12 cellular contexts compared by ENCODE assay signal in the genomic region with DNA sequence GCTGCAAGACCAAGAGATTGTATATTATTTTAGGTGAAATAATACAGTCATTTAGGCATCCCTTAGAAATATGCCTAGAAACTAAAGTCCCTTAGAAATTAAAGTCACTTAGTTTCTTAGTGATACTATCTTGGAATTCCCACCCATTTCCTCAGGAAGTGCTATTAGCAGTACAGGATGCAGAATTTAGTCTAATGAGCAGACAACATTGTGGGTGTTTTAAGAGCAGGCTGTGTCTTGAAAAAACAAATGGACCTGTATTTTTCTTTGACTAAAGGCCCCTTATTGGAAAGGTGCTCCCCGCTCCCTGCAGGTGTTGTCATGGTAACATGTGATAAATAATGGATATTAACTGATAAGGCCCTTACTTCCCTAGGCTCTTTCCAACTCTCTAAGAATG. TPM values are rescaled to one million over a fixed set of nuclear protein-coding genes. Genes with fewer than 3 reads are reported as not detected.
DNase-seq lines count a peak whose midpoint lies in the region; ATAC-seq and TF ChIP-seq lines count a peak whose summit lies in the region.
"Had no signal": no experiment of that assay in that cellular context is flagged by ENCODE, and none has a peak within 500 bp of the region (broad histone marks: within the 10 kb centered on the region; RNA-seq: fewer than 3 reads in every experiment).

No MANE protein-coding gene starts in this region.

- H3K4me1 Mint-ChIP-seq in activated naive CD8-positive, alpha-beta T cell treated with anti-CD3 and anti-CD28 coated beads for 36 hours = peaks cover 28% of the 10 kb centered on the region
- H3K4me1 Mint-ChIP-seq in naive thymus-derived CD4-positive, alpha-beta T cell = peaks cover 8 to 22% (median 20%) of the 10 kb centered on the region in 7 donors

- no peak overlapping the region for H3K4me3 Mint-ChIP-seq in activated naive CD8-positive, alpha-beta T cell treated with anti-CD3 and anti-CD28 coated beads for 36 hours
- H3K4me3 Mint-ChIP-seq in naive thymus-derived CD4-positive, alpha-beta T cell = no peak overlapping the region

- intact Hi-C loops in heart left ventricle (cut with DNase I) = loop anchor here in 9 of 10 donors (1.0 to 10.0 kb wide), 16 partner anchors 38 to 596 kb away; a partner anchor contains a TSS
- intact Hi-C loops in Right ventricle myocardium inferior (cut with DNase I) = loop anchor here (2.0 kb wide), 1 partner anchor 130 kb away; no protein-coding TSS in a partner anchor
- intact Hi-C loops in left lung (cut with DNase I) = loop anchor here in 1 of 2 donors (10.0 kb wide), 1 partner anchor 204 kb away; a partner anchor contains a TSS
- intact Hi-C loops in uterus (cut with DNase I; ENCODE audit: low total_unique reads) = no loop called here
- intact Hi-C loops in naive thymus-derived CD4-positive, alpha-beta T cell (cut with micrococcal nuclease) = loop anchor here (5.0 to 10.0 kb wide), 4 partner anchors 206 to 794 kb away; a partner anchor contains a TSS

- H3K36me3 ChIP-seq in heart left ventricle (no peaks in the 10 kb centered on the region), left lung (no peaks in the 10 kb centered on the region), uterus (no peaks in the 10 kb centered on the region), suprapubic skin (no peaks in the 10 kb centered on the region)
- H3K36me3 ChIP-seq in naive thymus-derived CD4-positive, alpha-beta T cell (ENCODE audit: control insufficient read depth in 2 of 3, insufficient read depth in 3 of 3, low read length in 3 of 3) = no peaks in the 10 kb centered on the region
- H3K36me3 ChIP-seq: pancreas, SJSA1, thoracic aorta had no signal

- H3K27me3 ChIP-seq in heart left ventricle (no peaks in the 10 kb centered on the region), left lung (no peaks in the 10 kb centered on the region), uterus (no peaks in the 10 kb centered on the region), suprapubic skin (no peaks in the 10 kb centered on the region)
- H3K27me3 ChIP-seq in naive thymus-derived CD4-positive, alpha-beta T cell (ENCODE audit: control insufficient read depth in 2 of 2, insufficient read depth in 2 of 2, low read length in 2 of 2) = peaks cover 0 to under 1% of the 10 kb centered on the region in 2 donors
- H3K27me3 ChIP-seq: pancreas, SJSA1 had no signal

- H3K36me3 Mint-ChIP-seq in activated naive CD8-positive, alpha-beta T cell treated with anti-CD3 and anti-CD28 coated beads for 36 hours = no peaks in the 10 kb centered on the region
- H3K36me3 Mint-ChIP-seq in naive thymus-derived CD4-positive, alpha-beta T cell = no peaks in the 10 kb centered on the region

- DNase-seq in heart left ventricle = no peak
- DNase-seq in Right ventricle myocardium inferior (ENCODE audit: missing footprints) = no peak
- no peak for DNase-seq in activated naive CD8-positive, alpha-beta T cell treated with anti-CD3 and anti-CD28 coated beads for 36 hours
- no peak for DNase-seq in left lung
- DNase-seq in uterus = no peak
- no peak for DNase-seq in suprapubic skin (ENCODE audit: low spot score in 2 of 2)
- no peak for DNase-seq in KG1 (lab: John Stamatoyannopoulos, UW)
- no peak for DNase-seq in naive thymus-derived CD4-positive, alpha-beta T cell

- POLR2A ChIA-PET in naive thymus-derived CD4-positive, alpha-beta T cell (lab: Charles Lee) = no interaction called here

- no peak for TF ChIP-seq POLR2A in heart left ventricle (IDR thresholded peaks at IDR 0.05)
- TF ChIP-seq POLR2A in uterus (IDR thresholded peaks at IDR 0.05) = no peak
- TF ChIP-seq POLR2A in suprapubic skin (IDR thresholded peaks at IDR 0.05) = no peak

- no peaks in the 10 kb centered on the region for H3K27me3 Mint-ChIP-seq in activated naive CD8-positive, alpha-beta T cell treated with anti-CD3 and anti-CD28 coated beads for 36 hours
- H3K27me3 Mint-ChIP-seq in naive thymus-derived CD4-positive, alpha-beta T cell = peaks cover 0 to 3% (median 0%) of the 10 kb centered on the region in 5 donors

- peaks cover 0 to 29% (median 14%) of the 10 kb centered on the region in 12 donors for H3K4me1 ChIP-seq in heart left ventricle
- H3K4me1 ChIP-seq in left lung = peaks cover 0 to 19% of the 10 kb centered on the region in 2 donors
- peaks cover 0 to 4% of the 10 kb centered on the region in 2 donors for H3K4me1 ChIP-seq in uterus
- H3K4me1 ChIP-seq in suprapubic skin = peaks cover 29% of the 10 kb centered on the region
- peaks cover 0 to 12% of the 10 kb centered on the region in 2 donors for H3K4me1 ChIP-seq in naive thymus-derived CD4-positive, alpha-beta T cell (ENCODE audit: control insufficient read depth in 2 of 2, insufficient read depth in 2 of 2, low read length in 2 of 2)
- H3K4me1 ChIP-seq: SJSA1 had no signal

- peak overlapping the region; percentile 28 to 83 (median 74) for H3K27ac ChIP-seq in heart left ventricle
- H3K27ac ChIP-seq in left lung = peak overlapping the region; percentile 45 to 66
- peak overlapping the region; percentile 67 to 76 for H3K27ac ChIP-seq in uterus
- H3K27ac ChIP-seq in suprapubic skin = no peak overlapping the region
- no peak overlapping the region for H3K27ac ChIP-seq in naive thymus-derived CD4-positive, alpha-beta T cell (ENCODE audit: low read depth, low read length)
- H3K27ac ChIP-seq: HL-60, pancreas, SJSA1, thoracic aorta had no signal

- peak overlapping the region in 1 of 12 donors; percentile 15 for H3K4me3 ChIP-seq in heart left ventricle
- no peak overlapping the region for H3K4me3 ChIP-seq in left lung
- H3K4me3 ChIP-seq in uterus = no peak overlapping the region
- no peak overlapping the region for H3K4me3 ChIP-seq in suprapubic skin
- no peak overlapping the region for H3K4me3 ChIP-seq in naive thymus-derived CD4-positive, alpha-beta T cell (ENCODE audit: low read length)
- H3K4me3 ChIP-seq: pancreas, SJSA1, thoracic aorta had no signal

- no peaks in the 10 kb centered on the region for H3K9me3 Mint-ChIP-seq in activated naive CD8-positive, alpha-beta T cell treated with anti-CD3 and anti-CD28 coated beads for 36 hours
- peaks cover 0 to 10% (median 0%) of the 10 kb centered on the region in 11 donors for H3K9me3 Mint-ChIP-seq in naive thymus-derived CD4-positive, alpha-beta T cell

- TF ChIP-seq EP300 in suprapubic skin (IDR thresholded peaks at IDR 0.05) = no peak

- no peaks in the 10 kb centered on the region for H3K9me3 ChIP-seq in heart left ventricle
- H3K9me3 ChIP-seq in left lung = no peaks in the 10 kb centered on the region
- no peaks in the 10 kb centered on the region for H3K9me3 ChIP-seq in uterus
- H3K9me3 ChIP-seq in suprapubic skin = no peaks in the 10 kb centered on the region
- no peaks in the 10 kb centered on the region for H3K9me3 ChIP-seq in naive thymus-derived CD4-positive, alpha-beta T cell (ENCODE audit: control insufficient read depth in 2 of 3, low read length in 3 of 3)
- H3K9me3 ChIP-seq: pancreas, SJSA1, thoracic aorta had no signal

- TF ChIP-seq CTCF in heart left ventricle (IDR thresholded peaks at IDR 0.05) = no peak
- TF ChIP-seq CTCF in left lung (IDR thresholded peaks at IDR 0.05) = no peak
- TF ChIP-seq CTCF in uterus (IDR thresholded peaks at IDR 0.05) = no peak
- no peak for TF ChIP-seq CTCF in suprapubic skin (IDR thresholded peaks at IDR 0.05)

- WGBS in heart left ventricle, 4 donors = 65 to 78% (median 68%) methylated on average over 1 of the region's 1 CpG
- WGBS in suprapubic skin = 91% methylated on average over 1 of the region's 1 CpG

- CTCF ChIA-PET in naive thymus-derived CD4-positive, alpha-beta T cell (lab: Charles Lee) = interaction anchor here (0.9 to 1.7 kb wide), 5 partner anchors 8 to 595 kb away, joined by 3 to 13 read pairs (median 4); no protein-coding TSS in a partner anchor

- H3K27ac Mint-ChIP-seq in activated naive CD8-positive, alpha-beta T cell treated with anti-CD3 and anti-CD28 coated beads for 36 hours = peak overlapping the region; percentile 46
- no peak overlapping the region for H3K27ac Mint-ChIP-seq in naive thymus-derived CD4-positive, alpha-beta T cell

- ATAC-seq in heart left ventricle (peak; percentile 35 to 83 (median 52)), Right ventricle myocardium inferior (no peak), left lung (no peak)
- no peak for ATAC-seq in naive thymus-derived CD4-positive, alpha-beta T cell

RNA-seq across cellular contexts. Expression of a gene that starts 38.8 kb away (rescaled TPM):
- total RNA-seq in heart left ventricle (10 to 100 TPM in 3 of 9 donors, 1 to 10 TPM in 6; 7.6 to 14.5 (median 9.4) TPM), Right ventricle myocardium inferior (2.9 TPM), left lung (10 to 100 TPM; 39.6 to 68.2 TPM), uterus (10 to 100 TPM in 2 of 4 donors, 1 to 10 TPM in 2; 2.3 to 98.0 (median 9.9) TPM), suprapubic skin (1 to 10 TPM; 2.2 to 6.4 (median 3.2) TPM)
- 10 to 100 TPM in 1 of 2 donors, 1 to 10 TPM in 1; 3.1 to 18.2 TPM for polyA plus RNA-seq in heart left ventricle
- 10 to 100 TPM; 71.6 to 71.8 TPM for total RNA-seq in activated naive CD8-positive, alpha-beta T cell treated with anti-CD3 and anti-CD28 coated beads for 36 hours
- 10 to 100 TPM; 11.1 to 70.8 (median 17.1) TPM for total RNA-seq in naive thymus-derived CD4-positive, alpha-beta T cell
- 1 to 10 TPM; 3.7 to 6.5 TPM for polyA plus RNA-seq in naive thymus-derived CD4-positive, alpha-beta T cell

Comparison
In these comparisons a context has a peak if more than half of its experiments do, and no peak if none do; other contexts are left out.
1. ATAC-seq: peak in heart left ventricle (4 of 4); none in Right ventricle myocardium inferior (single experiment), left lung (single experiment) and naive thymus-derived CD4-positive, alpha-beta T cell (single experiment).
2. H3K27ac ChIP-seq: peak in heart left ventricle (12 of 12), left lung (2 of 2) and uterus (2 of 2); none in suprapubic skin (single experiment) and naive thymus-derived CD4-positive, alpha-beta T cell (single experiment).